ENCODE assay signal across 8 cellular contexts in genomic region chr1:228902781-228903572, GRCh38.
DNase-seq lines count a peak whose midpoint lies in the region; ATAC-seq and TF ChIP-seq lines count a peak whose summit lies in the region.

No MANE protein-coding gene starts in this region.

- peak overlapping the region; percentile 37 for H3K27ac ChIP-seq in duodenal mucosa (ENCODE audit: low read depth, low read length)

- H3K36me3 ChIP-seq in duodenal mucosa (ENCODE audit: control insufficient read depth in 1 of 2, insufficient read depth in 2 of 2, low read length in 2 of 2), result no peaks in the 10 kb centered on the region

- peaks cover 1% of the 10 kb centered on the region for H3K9me3 Mint-ChIP-seq in mesothelial cell of epicardium

- H3K27ac Mint-ChIP-seq in mesothelial cell of epicardium, result peak overlapping the region; percentile 91

- DNase-seq in Caki2 (ENCODE audit: low read depth) (peak; percentile 97), NCI-H2196 (lab: John Stamatoyannopoulos, UW; ENCODE audit: unreplicated experiment) (peak; percentile 87), mesothelial cell of epicardium (ENCODE audit: low spot score in 2 of 2, unreplicated experiment in 2 of 2) (peak in 1 of 2 experiments; percentile 64), HEK293T (ENCODE audit: extremely low spot score) (no peak)
- no peak for DNase-seq in stimulated activated CD4-positive, alpha-beta T cell treated with anti-CD3 and anti-CD28 coated beads, Interleukin-2, amount 100 ng/mL, for 24 hours

- no peaks in the 10 kb centered on the region for H3K36me3 Mint-ChIP-seq in mesothelial cell of epicardium

- no peak for ATAC-seq in GM21447 (IDR thresholded peaks at IDR 0.05; ENCODE audit: unreplicated experiment)
- ATAC-seq in GM18873 (IDR thresholded peaks at IDR 0.05; ENCODE audit: low FRiP score, unreplicated experiment), result no peak

- no peak overlapping the region for H3K4me3 Mint-ChIP-seq in mesothelial cell of epicardium

- H3K9me3 ChIP-seq in duodenal mucosa (ENCODE audit: control insufficient read depth in 1 of 2, low read length in 2 of 2), result no peaks in the 10 kb centered on the region

- peaks cover 16 to 24% of the 10 kb centered on the region in 2 donors for H3K4me1 ChIP-seq in duodenal mucosa (ENCODE audit: control insufficient read depth in 1 of 2, insufficient read depth in 2 of 2, low read length in 2 of 2)

- H3K27me3 ChIP-seq in duodenal mucosa (ENCODE audit: control insufficient read depth in 1 of 2, insufficient read depth in 2 of 2, low read length in 2 of 2), result no peaks in the 10 kb centered on the region

- H3K4me3 ChIP-seq in duodenal mucosa (ENCODE audit: low read depth in 1 of 2, low read length in 2 of 2), result no peak overlapping the region

- in situ Hi-C loops in Caki2 (cut with HindIII; ENCODE audit: low pct_unique_long_range_greater_than_20kb, low sequenced_read_pairs), result no loop called here

- H3K4me1 Mint-ChIP-seq in mesothelial cell of epicardium, result peaks cover 73% of the 10 kb centered on the region

- CTCF ChIA-PET in HEK293T (lab: Yijun Ruan, JAX), result interaction anchor here (1.4 kb wide), 1 partner anchor 19 kb away, joined by 3 read pairs; no protein-coding TSS in a partner anchor

- no peak overlapping the region for H3K9ac ChIP-seq in duodenal mucosa (ENCODE audit: low read depth in 1 of 2, low read length in 2 of 2)

- TF ChIP-seq CTCF in mesothelial cell of epicardium (IDR thresholded peaks at IDR 0.05; ENCODE audit: unreplicated experiment), result no peak

- POLR2A ChIA-PET in HEK293T (lab: Yijun Ruan, JAX), result interaction anchor here (0.5 to 0.7 kb wide), 2 partner anchors 21 to 245 kb away, joined by 3 to 4 read pairs; no protein-coding TSS in a partner anchor

- H3K27me3 Mint-ChIP-seq in mesothelial cell of epicardium (ENCODE audit: low read depth), result no peaks in the 10 kb centered on the region

TF ChIP-seq in HEK293T, 16 proteins besides CTCF, POLR2A, EP300 and RAD21:
- TF ChIP-seq LEF1 (IDR thresholded peaks at IDR 0.05; ENCODE audit: borderline replicate concordance), result no peak
- no peak for TF ChIP-seq NFRKB (IDR thresholded peaks at IDR 0.05)
- TF ChIP-seq TARDBP (IDR thresholded peaks at IDR 0.05), result no peak
- no peak for TF ChIP-seq ELF4 (IDR thresholded peaks at IDR 0.05)
- no peak for TF ChIP-seq L3MBTL2 (conservative IDR thresholded peaks at IDR 0.05)
- TF ChIP-seq HDGF (IDR thresholded peaks at IDR 0.05; ENCODE audit: borderline replicate concordance), result no peak
- TF ChIP-seq FOXK2 (IDR thresholded peaks at IDR 0.05), result no peak
- no peak for TF ChIP-seq ZNF384 (IDR thresholded peaks at IDR 0.05)
- TF ChIP-seq CTBP1 (IDR thresholded peaks at IDR 0.05; ENCODE audit: borderline replicate concordance), result no peak

Comparison
In these comparisons a context has a peak if more than half of its experiments do, and no peak if none do; other contexts are left out.
1. DNase-seq: peak in Caki2 (single experiment) and NCI-H2196 (single experiment); none in stimulated activated CD4-positive, alpha-beta T cell treated with anti-CD3 and anti-CD28 coated beads, Interleukin-2, amount 100 ng/mL, for 24 hours (0 of 2) and HEK293T (single experiment).